In the genomic region with DNA sequence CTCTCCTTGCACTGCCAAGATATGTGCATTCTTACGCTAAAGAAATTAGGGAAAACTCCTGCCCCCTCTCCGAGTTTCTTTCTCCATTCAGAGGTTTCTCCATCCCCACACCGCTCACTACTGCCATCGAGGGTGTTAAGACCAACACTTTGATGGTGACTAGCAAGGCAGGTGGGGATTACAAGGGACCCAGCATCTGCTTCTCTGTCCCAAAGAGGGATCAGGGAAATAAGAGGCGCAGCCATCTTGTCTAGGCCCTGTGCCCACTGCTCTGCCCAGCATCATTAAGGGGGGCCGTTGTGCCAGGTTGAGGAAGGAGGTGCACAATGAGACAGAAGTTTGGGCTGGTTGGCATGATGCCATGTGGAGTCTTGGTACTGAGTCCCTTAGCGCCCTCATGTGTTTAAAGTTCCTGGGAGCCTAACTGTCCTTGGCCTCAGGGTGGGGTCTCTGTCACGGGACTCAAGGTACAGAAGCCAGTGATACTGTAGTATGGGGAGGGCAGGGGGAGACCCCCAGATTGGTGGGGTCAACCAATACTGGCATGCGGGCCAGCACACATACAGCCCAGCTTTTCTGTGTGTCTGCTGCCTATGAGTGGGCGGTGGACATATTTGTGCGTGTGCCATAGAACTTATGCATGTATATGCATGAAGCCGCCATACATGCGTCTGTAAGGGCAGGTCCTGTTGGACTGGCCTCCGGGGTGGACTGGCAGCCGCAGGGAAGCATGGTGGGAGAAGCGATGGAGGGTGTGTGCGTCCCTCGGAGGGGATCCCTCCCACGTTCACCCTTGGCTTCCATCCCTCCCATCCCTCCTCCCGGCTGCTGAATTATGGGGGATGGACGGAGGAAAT, we compare ENCODE assay signal across 1 cellular context.
TF ChIP-seq lines count a peak whose summit lies in the region.

No MANE protein-coding gene starts in this region.

TF ChIP-seq in A549, 52 proteins besides CTCF, POLR2A, EP300 and RAD21:
- TF ChIP-seq E2F6 (IDR thresholded peaks at IDR 0.05; ENCODE audit: borderline replicate concordance, low read depth) (no peak; the same call in 1 of the 2 replicates), SMC3 (IDR thresholded peaks at IDR 0.05) (peak; percentile 18; the same call in 1 of the 3 replicates)
